ENCODE assay signal across 8 cellular contexts in the genomic region with DNA sequence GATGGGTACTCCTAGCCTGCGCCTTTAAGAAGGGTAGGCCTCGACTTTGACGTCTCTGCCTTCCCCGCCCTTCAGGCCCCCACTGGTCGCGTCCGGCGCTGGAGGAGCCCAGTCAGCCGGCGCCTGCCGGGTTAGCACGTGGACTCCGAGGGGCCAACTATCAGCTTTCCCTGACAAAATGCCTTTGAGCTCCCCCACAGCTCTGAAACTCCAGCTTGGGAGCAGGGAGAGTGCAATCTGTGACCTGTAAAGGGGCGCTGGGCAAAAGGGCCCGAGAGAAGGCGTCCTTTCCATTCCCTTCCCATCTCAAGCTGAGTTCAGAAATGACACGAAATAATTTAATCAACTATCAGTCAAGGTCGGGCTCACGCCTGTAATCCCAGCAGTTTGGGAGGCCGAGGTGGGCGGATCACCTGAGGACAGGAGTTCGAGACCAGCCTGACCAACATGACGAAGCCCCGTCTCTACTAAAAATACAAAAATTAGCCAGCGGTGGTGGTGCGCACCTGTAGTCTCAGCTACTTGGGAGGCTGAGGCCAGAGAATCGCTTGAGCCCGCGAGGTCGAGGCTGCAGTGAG. TPM values are rescaled to one million over a fixed set of nuclear protein-coding genes. Genes with fewer than 3 reads are reported as not detected.
DNase-seq lines count a peak whose midpoint lies in the region; ATAC-seq and TF ChIP-seq lines count a peak whose summit lies in the region.

No MANE protein-coding gene starts in this region.

- H3K27ac ChIP-seq in endodermal cell (ENCODE audit: low read depth, low read length): no peak overlapping the region

- H3K4me3 Mint-ChIP-seq in endodermal cell: no peak overlapping the region

- TF ChIP-seq CTCF in endodermal cell (conservative IDR thresholded peaks at IDR 0.05) (no peak), mucosa of descending colon (IDR thresholded peaks at IDR 0.05) (no peak)

- peak; percentile 53 to 97 (median 94) for DNase-seq in C1 segment of cervical spinal cord (lab: John Stamatoyannopoulos, UW)
- peak in 75 of 76 experiments; percentile 33 to 95 (median 91) for DNase-seq in HUDEP-2 (lab: John Stamatoyannopoulos, UW; ENCODE audit: unreplicated experiment in 76 of 76)
- peak; percentile 89 for DNase-seq in NT2/D1 (ENCODE audit: low read depth, low spot score)
- DNase-seq in activated CD8-positive, alpha-beta memory T cell treated with anti-CD3 and anti-CD28 coated beads, Interleukin-2, amount 50 U/mL, for 1 hour (ENCODE audit: extremely low read depth): peak; percentile 80
- DNase-seq in endodermal cell: peak; percentile 100
- DNase-seq in mucosa of descending colon: peak; percentile 97 to 98 (median 98)
- peak; percentile 85 to 87 for DNase-seq in stimulated activated CD8-positive, alpha-beta memory T cell treated with anti-CD3 and anti-CD28 coated beads, Interleukin-2, amount 100 ng/mL, for 48 hours (ENCODE audit: low read depth in 2 of 2)

- ATAC-seq in GM19463 (IDR thresholded peaks at IDR 0.05; ENCODE audit: unreplicated experiment) (peak; percentile 53), mucosa of descending colon (peak; percentile 78)

- H3K36me3 ChIP-seq in NT2/D1 (ENCODE audit: insufficient read depth, insufficient read length, low read length) (peaks cover 13% of the 10 kb centered on the region), endodermal cell (ENCODE audit: control insufficient read depth, insufficient read depth, low read length) (peaks cover 5% of the 10 kb centered on the region), mucosa of descending colon (ENCODE audit: low read depth) (peaks cover 4% of the 10 kb centered on the region)

- H3K27me3 ChIP-seq in NT2/D1 (ENCODE audit: insufficient read depth, insufficient read length) (no peaks in the 10 kb centered on the region), endodermal cell (ENCODE audit: control insufficient read depth, insufficient read depth, low read length, poor library complexity, severe bottlenecking) (no peaks in the 10 kb centered on the region)

- H3K4me1 Mint-ChIP-seq in endodermal cell: no peaks in the 10 kb centered on the region

- no peaks in the 10 kb centered on the region for H3K9me3 ChIP-seq in NT2/D1 (ENCODE audit: insufficient read depth, low read length)
- H3K9me3 ChIP-seq in endodermal cell (ENCODE audit: control insufficient read depth, low read length): no peaks in the 10 kb centered on the region
- H3K9me3 ChIP-seq in mucosa of descending colon: no peaks in the 10 kb centered on the region

- intact Hi-C loops in mucosa of descending colon (cut with DNase I, micrococcal nuclease): loop anchor here in 1 of 2 donors (5.0 kb wide), 1 partner anchor 110 kb away; a partner anchor contains a TSS

- H3K27ac Mint-ChIP-seq in endodermal cell: no peak overlapping the region

- peaks cover 6% of the 10 kb centered on the region for H3K4me1 ChIP-seq in NT2/D1 (ENCODE audit: insufficient read depth, insufficient read length)
- no peaks in the 10 kb centered on the region for H3K4me1 ChIP-seq in endodermal cell (ENCODE audit: control insufficient read depth, insufficient read depth, low read length)
- peaks cover 18% of the 10 kb centered on the region for H3K4me1 ChIP-seq in mucosa of descending colon (ENCODE audit: low read depth)

- H3K9ac ChIP-seq in NT2/D1 (ENCODE audit: insufficient read length, low read depth) (no peak overlapping the region), endodermal cell (ENCODE audit: extremely low read depth, low read length, poor library complexity, severe bottlenecking) (no peak overlapping the region)

- H3K4me3 ChIP-seq in NT2/D1 (ENCODE audit: insufficient read length, low read depth) (no peak overlapping the region), endodermal cell (ENCODE audit: low read length) (no peak overlapping the region), mucosa of descending colon (no peak overlapping the region)

- H3K27me3 Mint-ChIP-seq in endodermal cell (ENCODE audit: insufficient read depth): no peaks in the 10 kb centered on the region

- WGBS in endodermal cell (ENCODE audit: insufficient coverage in 1 of 2, insufficient read length in 1 of 2), 2 experiments: 42 to 45% methylated on average over 21 to 30 of the region's 30 CpGs

- H3K9me3 Mint-ChIP-seq in endodermal cell: no peaks in the 10 kb centered on the region

- peaks cover 9% of the 10 kb centered on the region for H3K36me3 Mint-ChIP-seq in endodermal cell (ENCODE audit: low read depth)

RNA-seq across cellular contexts. Expression of a gene that starts 2.3 kb away (rescaled TPM):
- total RNA-seq in endodermal cell (100 to 1,000 TPM; 191 to 201 TPM), mucosa of descending colon (100 to 1,000 TPM in 2 of 3 donors, 10 to 100 TPM in 1; 91.8 to 142 (median 133) TPM)
- polyA plus RNA-seq in endodermal cell (2013, experiment 1 of 2): 87.4 TPM
- polyA plus RNA-seq in endodermal cell (2013, experiment 2 of 2): 82.3 TPM

RNA-seq across cellular contexts. Expression of a gene that starts 18.1 kb away (rescaled TPM):
- total RNA-seq in endodermal cell (100 to 1,000 TPM; 178 to 205 TPM), mucosa of descending colon (100 to 1,000 TPM; 282 to 500 (median 411) TPM)
- 96.8 TPM for polyA plus RNA-seq in endodermal cell (2013, experiment 1 of 2)
- 86.7 TPM for polyA plus RNA-seq in endodermal cell (2013, experiment 2 of 2)

RNA-seq across cellular contexts. Expression of a gene that starts 18.6 kb away (rescaled TPM):
- total RNA-seq in endodermal cell (1 to 10 TPM; 1.0 to 2.1 TPM), mucosa of descending colon (1 to 10 TPM in 2 of 3 donors, under 1 TPM in 1; 0.34 to 3.7 (median 1.4) TPM)
- polyA plus RNA-seq in endodermal cell (2013, experiment 1 of 2): 21.7 TPM
- polyA plus RNA-seq in endodermal cell (2013, experiment 2 of 2): 15.4 TPM

RNA-seq across cellular contexts. Expression of a gene that starts 36.7 kb away (rescaled TPM):
- total RNA-seq in endodermal cell: 10 to 100 TPM; 45.7 to 51.9 TPM
- 48.1 TPM for polyA plus RNA-seq in endodermal cell (2013, experiment 1 of 2)
- polyA plus RNA-seq in endodermal cell (2013, experiment 2 of 2): 43.2 TPM
- total RNA-seq in mucosa of descending colon: 1 to 10 TPM in 1 of 3 donors, under 1 TPM in 2; 0.12 to 1.3 (median 0.31) TPM

RNA-seq across cellular contexts. Expression of a gene that starts 59.0 kb away (rescaled TPM):
- under 1 TPM in 1 of 2 donors, not detected in 1; 0.04 TPM for total RNA-seq in endodermal cell
- polyA plus RNA-seq in endodermal cell (2013, experiment 1 of 2): not detected
- 0.04 TPM for polyA plus RNA-seq in endodermal cell (2013, experiment 2 of 2)
- not detected for total RNA-seq in mucosa of descending colon
